In genomic region chr2:239943571-239943970, GRCh38 we compare ENCODE assay signal across 22 cellular contexts.
DNase-seq lines count a peak whose midpoint lies in the region; ATAC-seq, FAIRE-seq and TF ChIP-seq lines count a peak whose summit lies in the region.
"Had no signal": no experiment of that assay in that cellular context is flagged by ENCODE, and none has a peak within 500 bp of the region (broad histone marks: within the 10 kb centered on the region; RNA-seq: fewer than 3 reads in every experiment).

No MANE protein-coding gene starts in this region.

- no peaks in the 10 kb centered on the region for H3K27me3 ChIP-seq in DND-41 (ENCODE audit: insufficient read depth, low read length, poor library complexity)
- no peaks in the 10 kb centered on the region for H3K27me3 ChIP-seq in stomach smooth muscle (ENCODE audit: control insufficient read depth in 1 of 2, insufficient read depth in 2 of 2, low read length in 2 of 2)

- no peak overlapping the region for H3K4me3 Mint-ChIP-seq in activated naive CD4-positive, alpha-beta T cell treated with anti-CD3 and anti-CD28 coated beads, Interleukin-2, amount 10 ng/mL, durations not matched to agents 7 days and 5 days
- H3K4me3 Mint-ChIP-seq: CD8-positive, alpha-beta T cell; GM23338 had no signal

- H3K4me1 Mint-ChIP-seq in activated naive CD4-positive, alpha-beta T cell treated with anti-CD3 and anti-CD28 coated beads, Interleukin-2, amount 10 ng/mL, durations not matched to agents 7 days and 5 days: peaks cover 17% of the 10 kb centered on the region

- no peak for TF ChIP-seq CTCF in DND-41 (IDR thresholded peaks at IDR 0.05; ENCODE audit: borderline replicate concordance, extremely low read depth, low read length, poor library complexity, severe bottlenecking)
- TF ChIP-seq CTCF in kidney (IDR thresholded peaks at IDR 0.05; ENCODE audit: borderline replicate concordance, extremely low read depth, insufficient read depth): no peak

- H3K9ac ChIP-seq in DND-41 (ENCODE audit: low read depth, low read length) (no peak overlapping the region), kidney (ENCODE audit: low read length in 2 of 2) (no peak overlapping the region), stomach smooth muscle (ENCODE audit: low read length in 2 of 2) (no peak overlapping the region)

- intact Hi-C loops in kidney (cut with DNase I): no loop called here

- peaks cover 58% of the 10 kb centered on the region for H3K4me1 ChIP-seq in DND-41 (ENCODE audit: insufficient read depth, low read length)
- no peaks in the 10 kb centered on the region for H3K4me1 ChIP-seq in kidney (ENCODE audit: control insufficient read depth in 1 of 2, insufficient read depth in 1 of 2, low read depth in 1 of 2, low read length in 2 of 2)
- peaks cover 25% of the 10 kb centered on the region for H3K4me1 ChIP-seq in stomach smooth muscle (ENCODE audit: control insufficient read depth, insufficient read depth, low read length)

- H3K9me3 Mint-ChIP-seq in activated naive CD4-positive, alpha-beta T cell treated with anti-CD3 and anti-CD28 coated beads, Interleukin-2, amount 10 ng/mL, durations not matched to agents 7 days and 5 days: no peaks in the 10 kb centered on the region
- H3K9me3 Mint-ChIP-seq: CD8-positive, alpha-beta T cell; GM23338 had no signal

- DNase-seq in activated naive CD4-positive, alpha-beta T cell treated with anti-CD3 and anti-CD28 coated beads, Interleukin-2, amount 50 U/mL, for 16 hours: peak; percentile 6
- DNase-seq in activated naive CD4-positive, alpha-beta T cell treated with anti-CD3 and anti-CD28 coated beads, Interleukin-2, amount 10 ng/mL, durations not matched to agents 7 days and 5 days: no peak
- DNase-seq in DND-41 (no peak), kidney (peak; percentile 25)
- no peak for DNase-seq in stimulated activated CD8-positive, alpha-beta memory T cell treated with anti-CD3 and anti-CD28 coated beads, Interleukin-4, amount 100 ng/mL, for 48 hours
- DNase-seq: Calu3; CD8-positive, alpha-beta T cell; EL; HCEC 1CT; NCI-H1105 treated with DMSO at 0.1 percent for 48 hours; NCI-H1694; NCI-H2081 treated with DMSO at 0.1 percent for 48 hours; NCI-H510A; NCI-H774; OCI-M1; SIG-M5 had no signal

- CTCF ChIA-PET in activated naive CD4-positive, alpha-beta T cell treated with anti-CD3 and anti-CD28 coated beads, Interleukin-2, amount 10 ng/mL, durations not matched to agents 7 days and 5 days (lab: Charles Lee): no interaction called here

- no peak overlapping the region for H2AFZ ChIP-seq in DND-41 (ENCODE audit: low read depth, low read length)
- H2AFZ ChIP-seq: GM23338 had no signal

- peaks cover 2% of the 10 kb centered on the region; the same call in 1 of the 2 replicates for H3K79me2 ChIP-seq in DND-41 (ENCODE audit: insufficient read depth, low read length)

- H3K36me3 ChIP-seq in DND-41 (ENCODE audit: insufficient read depth, low read length) (no peaks in the 10 kb centered on the region), kidney (ENCODE audit: control insufficient read depth in 1 of 2, insufficient read depth in 2 of 2, low read length in 2 of 2) (no peaks in the 10 kb centered on the region), stomach smooth muscle (ENCODE audit: control insufficient read depth in 2 of 2, insufficient read depth in 2 of 2, low read length in 2 of 2) (no peaks in the 10 kb centered on the region)

- H3K4me3 ChIP-seq in DND-41 (ENCODE audit: low read depth in 1 of 2, low read length in 2 of 2) (no peak overlapping the region), kidney (ENCODE audit: low read length in 2 of 2) (no peak overlapping the region), stomach smooth muscle (ENCODE audit: low read length in 2 of 2) (no peak overlapping the region)
- H3K4me3 ChIP-seq: GM12878, GM23338, K562 had no signal

- H3K9me3 ChIP-seq in DND-41 (ENCODE audit: insufficient read depth, low read length, severe bottlenecking) (no peaks in the 10 kb centered on the region), kidney (ENCODE audit: control insufficient read depth in 1 of 2, low read length in 2 of 2) (no peaks in the 10 kb centered on the region), stomach smooth muscle (ENCODE audit: control insufficient read depth in 2 of 2, low read length in 2 of 2) (no peaks in the 10 kb centered on the region)

- H4K20me1 ChIP-seq in DND-41 (ENCODE audit: insufficient read depth, low read length): no peaks in the 10 kb centered on the region

- peaks cover 4% of the 10 kb centered on the region for H3K27me3 Mint-ChIP-seq in activated naive CD4-positive, alpha-beta T cell treated with anti-CD3 and anti-CD28 coated beads, Interleukin-2, amount 10 ng/mL, durations not matched to agents 7 days and 5 days

- no peaks in the 10 kb centered on the region for H3K36me3 Mint-ChIP-seq in activated naive CD4-positive, alpha-beta T cell treated with anti-CD3 and anti-CD28 coated beads, Interleukin-2, amount 10 ng/mL, durations not matched to agents 7 days and 5 days
- H3K36me3 Mint-ChIP-seq: CD8-positive, alpha-beta T cell had no signal

- no peak overlapping the region for H3K4me2 ChIP-seq in DND-41 (ENCODE audit: insufficient read depth, low read length)
- H3K4me2 ChIP-seq: GM23338 had no signal

- no peak for FAIRE-seq in kidney (lab: Jason Lieb, UNC)
- FAIRE-seq: A204.1, GM12878, K562 had no signal

- H3K27ac Mint-ChIP-seq in activated naive CD4-positive, alpha-beta T cell treated with anti-CD3 and anti-CD28 coated beads, Interleukin-2, amount 10 ng/mL, durations not matched to agents 7 days and 5 days: no peak overlapping the region
- H3K27ac Mint-ChIP-seq: CD8-positive, alpha-beta T cell; GM23338 had no signal

- ATAC-seq in DND-41 (ENCODE audit: insufficient read depth, low read depth) (no peak), HG02763 (IDR thresholded peaks at IDR 0.05; ENCODE audit: unreplicated experiment) (no peak)
- ATAC-seq: CD8-positive, alpha-beta T cell; GM12878; GM23338; K562 had no signal

- H3K27ac ChIP-seq in DND-41 (ENCODE audit: low read length) (peak overlapping the region; percentile 58), kidney (ENCODE audit: low read depth in 2 of 2, low read length in 2 of 2) (no peak overlapping the region), stomach smooth muscle (ENCODE audit: low read length) (peak overlapping the region; percentile 49)

Comparison
In these comparisons a context has a peak if more than half of its experiments do, and no peak if none do; other contexts are left out.
1. DNase-seq: peak in activated naive CD4-positive, alpha-beta T cell treated with anti-CD3 and anti-CD28 coated beads, Interleukin-2, amount 50 U/mL, for 16 hours (single experiment) and kidney (single experiment); none in activated naive CD4-positive, alpha-beta T cell treated with anti-CD3 and anti-CD28 coated beads, Interleukin-2, amount 10 ng/mL, durations not matched to agents 7 days and 5 days (single experiment), DND-41 (single experiment) and stimulated activated CD8-positive, alpha-beta memory T cell treated with anti-CD3 and anti-CD28 coated beads, Interleukin-4, amount 100 ng/mL, for 48 hours (single experiment).
2. H3K27ac ChIP-seq: peak in DND-41 (single experiment) and stomach smooth muscle (single experiment); none in kidney (0 of 2).